23 cellular contexts compared by ENCODE assay signal in genomic region chr17:56896217-56896967, GRCh38. TPM values are rescaled to one million over a fixed set of nuclear protein-coding genes. Genes with fewer than 3 reads are reported as not detected.
A peak's percentile ranks its signal among the peaks of the same experiment; 100 is the strongest.
DNase-seq lines count a peak whose midpoint lies in the region; ATAC-seq and TF ChIP-seq lines count a peak whose summit lies in the region.
"Had no signal": no experiment of that assay in that cellular context is flagged by ENCODE, and none has a peak within 500 bp of the region (broad histone marks: within the 10 kb centered on the region; RNA-seq: fewer than 3 reads in every experiment).

No MANE protein-coding gene starts in this region.

- intact Hi-C loops in head of caudate nucleus (cut with DNase I): no loop called here

- no peaks in the 10 kb centered on the region; the same call in none of the 2 replicates for H3K27me3 Mint-ChIP-seq in HFFc6 (ENCODE audit: insufficient read depth)
- H3K27me3 Mint-ChIP-seq: CD4-positive, CD25-positive, alpha-beta regulatory T cell had no signal

- H2AK5ac ChIP-seq in trophoblast cell (ENCODE audit: low read length): no peak overlapping the region

- no peak overlapping the region for H2BK5ac ChIP-seq in trophoblast cell (ENCODE audit: low read depth, low read length, poor library complexity)

- H3K9me3 Mint-ChIP-seq in HFFc6: no peaks in the 10 kb centered on the region
- H3K9me3 Mint-ChIP-seq: CD4-positive, CD25-positive, alpha-beta regulatory T cell had no signal

- no peak overlapping the region for H3K4me2 ChIP-seq in trophoblast cell (ENCODE audit: low read length)

- no peaks in the 10 kb centered on the region for H3K27me3 ChIP-seq in trophoblast cell (ENCODE audit: insufficient read depth, low read length)
- H3K27me3 ChIP-seq: BE2C, SJSA1 had no signal

- H3K27ac ChIP-seq in trophoblast cell (ENCODE audit: low read depth, low read length): no peak overlapping the region
- H3K27ac ChIP-seq: HL-60, SJSA1 had no signal

- H2BK120ac ChIP-seq in trophoblast cell (ENCODE audit: insufficient read depth, low read length, poor library complexity): no peak overlapping the region

- no peak overlapping the region for H3K4ac ChIP-seq in trophoblast cell (ENCODE audit: low read depth, low read length)

- H3K23ac ChIP-seq in trophoblast cell (ENCODE audit: low read length): no peak overlapping the region

- no peak overlapping the region for H4K91ac ChIP-seq in trophoblast cell (ENCODE audit: low read depth, low read length)

- no peak overlapping the region for H4K8ac ChIP-seq in trophoblast cell (ENCODE audit: low read depth, low read length)

- DNase-seq in NAMALWA (ENCODE audit: low spot score): peak; percentile 65
- DNase-seq in germinal center (ENCODE audit: low spot score): peak; percentile 38
- DNase-seq in trophoblast cell: peak; percentile 14 to 52
- DNase-seq in head of caudate nucleus: no peak
- DNase-seq in HFFc6: no peak
- DNase-seq: BE2C; CD4-positive, CD25-positive, alpha-beta regulatory T cell; DMS79; KBM-7; NCI-H1105; NCI-H146; NCI-H2029; NCI-H2227 treated with DMSO at 0.1 percent for 48 hours; NCI-H510A treated with DMSO at 0.1 percent for 48 hours; NCI-H748 treated with DMSO at 0.1 percent for 48 hours; NK-92 treated with Interleukin-12 subunit alpha and Interleukin-12 subunit beta, amount 100 ng/mL, for 24 hours; OCI-M1 had no signal

- no peak overlapping the region for H4K12ac ChIP-seq in trophoblast cell (ENCODE audit: low read depth, low read length)

- no peak for TF ChIP-seq CTCF in HFFc6 (IDR thresholded peaks at IDR 0.05)

- H3K27ac Mint-ChIP-seq in HFFc6: no peak overlapping the region
- H3K27ac Mint-ChIP-seq: CD4-positive, CD25-positive, alpha-beta regulatory T cell had no signal

- H3K4me1 ChIP-seq in trophoblast cell (ENCODE audit: control insufficient read depth in 1 of 2, insufficient read depth in 2 of 2, low read length in 2 of 2): no peaks in the 10 kb centered on the region
- H3K4me1 ChIP-seq: BE2C, SJSA1 had no signal

- peaks cover 8% of the 10 kb centered on the region for H3K4me1 Mint-ChIP-seq in HFFc6 (ENCODE audit: low read depth)

- no peak overlapping the region for H3K4me3 Mint-ChIP-seq in HFFc6
- H3K4me3 Mint-ChIP-seq: CD4-positive, CD25-positive, alpha-beta regulatory T cell had no signal

- peak; percentile 27 for ATAC-seq in GM19324 (IDR thresholded peaks at IDR 0.05; ENCODE audit: low FRiP score, unreplicated experiment)
- ATAC-seq in GM18498 (IDR thresholded peaks at IDR 0.05; ENCODE audit: unreplicated experiment): no peak
- ATAC-seq in GM18519 (IDR thresholded peaks at IDR 0.05; ENCODE audit: low FRiP score, unreplicated experiment): no peak
- ATAC-seq: HepG2 had no signal

- peaks cover 54% of the 10 kb centered on the region for H3K36me3 Mint-ChIP-seq in HFFc6 (ENCODE audit: low read depth)

- H2AFZ ChIP-seq in trophoblast cell (ENCODE audit: insufficient read depth, low read length, poor library complexity): no peak overlapping the region

- no peak overlapping the region for H3K4me3 ChIP-seq in trophoblast cell (ENCODE audit: low read depth, low read length)
- H3K4me3 ChIP-seq: SJSA1 had no signal

- peaks cover 25 to 29% of the 10 kb centered on the region in 2 experiments for H3K36me3 ChIP-seq in trophoblast cell (ENCODE audit: control insufficient read depth in 1 of 2, insufficient read depth in 2 of 2, low read length in 2 of 2)

- H3K14ac ChIP-seq in trophoblast cell (ENCODE audit: low read length): no peak overlapping the region

- no peaks in the 10 kb centered on the region for H3K79me1 ChIP-seq in trophoblast cell (ENCODE audit: low read length)

- H3K18ac ChIP-seq in trophoblast cell (ENCODE audit: low read length): no peak overlapping the region

- no peak overlapping the region for H2BK12ac ChIP-seq in trophoblast cell (ENCODE audit: low read length)

- H3K9ac ChIP-seq in trophoblast cell (ENCODE audit: low read length): no peak overlapping the region

- no CpG with 5 or more reads among the region's 3 CpGs for WGBS in trophoblast cell (ENCODE audit: extremely low coverage, insufficient coverage, insufficient read length)

- H3K9me3 ChIP-seq in trophoblast cell (ENCODE audit: insufficient read depth, low read depth, low read length): no peaks in the 10 kb centered on the region
- H3K9me3 ChIP-seq: BE2C, SJSA1 had no signal

- no peaks in the 10 kb centered on the region for H3K79me2 ChIP-seq in trophoblast cell (ENCODE audit: control insufficient read depth, insufficient read depth, low read length, poor library complexity)

RNA-seq across cellular contexts. Expression of gene TRIM25, which starts 17.5 kb away (rescaled TPM):
- 18.0 and 18.2 TPM in 2 replicates for polyA plus RNA-seq in trophoblast cell (2013)
- 10 to 100 TPM; 38.8 to 43.7 (median 41.4) TPM for total RNA-seq in HFFc6 (2021; fragmentation: NEBNext Ultra II Directional; extraction: Animal tissue kit (Norgen Biotek cat#: 25700))

Comparison
In these comparisons a context has a peak if more than half of its experiments do, and no peak if none do; other contexts are left out.
1. DNase-seq: peak in NAMALWA (single experiment), germinal center (single experiment) and trophoblast cell (2 of 2); none in head of caudate nucleus (0 of 42) and HFFc6 (single experiment).